8 cellular contexts compared by ENCODE assay signal in the genomic region with DNA sequence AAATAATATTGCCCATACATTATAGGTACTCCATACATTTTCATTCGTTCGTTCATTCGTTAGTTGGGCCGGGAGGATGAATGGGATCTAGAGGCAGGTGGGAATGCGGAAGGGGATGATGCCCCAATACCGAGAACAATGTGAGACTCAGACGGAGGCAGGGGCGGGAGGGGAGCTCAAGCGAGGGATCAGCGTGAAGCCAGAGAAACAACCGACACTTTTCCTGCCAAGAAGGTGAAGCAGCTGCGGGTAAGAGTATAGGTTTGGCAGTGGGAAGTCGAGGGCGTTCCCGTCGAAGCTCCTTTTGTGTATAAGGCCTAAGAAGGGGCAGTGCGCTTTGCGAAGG. TPM values are rescaled to one million over a fixed set of nuclear protein-coding genes. Genes with fewer than 3 reads are reported as not detected.
DNase-seq lines count a peak whose midpoint lies in the region; ATAC-seq and TF ChIP-seq lines count a peak whose summit lies in the region.

No MANE protein-coding gene starts in this region.

- no peak for TF ChIP-seq EP300 in transverse colon (IDR thresholded peaks at IDR 0.05; ENCODE audit: low read depth)

- ATAC-seq in right lobe of liver, result no peak
- no peak for ATAC-seq in GM18867 (IDR thresholded peaks at IDR 0.05; ENCODE audit: unreplicated experiment)

- H3K4me1 ChIP-seq in right lobe of liver (peaks cover 0 to 9% (median 3%) of the 10 kb centered on the region in 4 donors), transverse colon (peaks cover 3 to 48% (median 23%) of the 10 kb centered on the region in 4 donors)

- H3K4me3 ChIP-seq in astrocyte of the cerebellum (ENCODE audit: low read depth, low read length) (peak overlapping the region; percentile 32), right lobe of liver (peak overlapping the region; percentile 50 to 60 (median 58)), transverse colon (peak overlapping the region; percentile 2 to 63 (median 54))

- intact Hi-C loops in right lobe of liver (cut with DNase I), result no loop called here
- intact Hi-C loops in transverse colon (cut with DNase I; ENCODE audit: low total_unique reads), result loop anchor here (1.0 to 10.0 kb wide), 2 partner anchors 28 to 358 kb away; no protein-coding TSS in a partner anchor

- peaks cover 10% of the 10 kb centered on the region for H3K4me1 Mint-ChIP-seq in activated naive CD4-positive, alpha-beta T cell treated with anti-CD3 and anti-CD28 coated beads, Interleukin-2, amount 10 ng/mL, durations not matched to agents 7 days and 5 days

- H3K27ac ChIP-seq in right lobe of liver (peak overlapping the region in 2 of 3 donors; percentile 22 to 52), transverse colon (peak overlapping the region; percentile 95 to 99 (median 95))

- H3K9me3 Mint-ChIP-seq in activated naive CD4-positive, alpha-beta T cell treated with anti-CD3 and anti-CD28 coated beads, Interleukin-2, amount 10 ng/mL, durations not matched to agents 7 days and 5 days, result no peaks in the 10 kb centered on the region

- no peak for TF ChIP-seq POLR2A in right lobe of liver (IDR thresholded peaks at IDR 0.05)
- no peak for TF ChIP-seq POLR2A in transverse colon (IDR thresholded peaks at IDR 0.05)

- TF ChIP-seq CTCF in astrocyte of the cerebellum (IDR thresholded peaks at IDR 0.05; ENCODE audit: low read depth, low read length, missing control alignments) (no peak), right lobe of liver (IDR thresholded peaks at IDR 0.05) (no peak), transverse colon (IDR thresholded peaks at IDR 0.05) (no peak)

- in situ Hi-C loops in astrocyte of the cerebellum (cut with HindIII; ENCODE audit: low sequenced_read_pairs) (no loop called here), transverse colon (cut with MboI; ENCODE audit: low pct_ligation_motif_present in 1 of 4, low pct_unique_long_range_greater_than_20kb in 1 of 4, low sequenced_read_pairs in 3 of 4) (loop anchor here in 1 of 4 donors (5.0 kb wide), 1 partner anchor 35 kb away; no protein-coding TSS in a partner anchor)

- no peaks in the 10 kb centered on the region for H3K9me3 ChIP-seq in right lobe of liver
- no peaks in the 10 kb centered on the region for H3K9me3 ChIP-seq in transverse colon

- no peak overlapping the region for H3K27ac Mint-ChIP-seq in activated naive CD4-positive, alpha-beta T cell treated with anti-CD3 and anti-CD28 coated beads, Interleukin-2, amount 10 ng/mL, durations not matched to agents 7 days and 5 days

- H3K36me3 ChIP-seq in right lobe of liver, result no peaks in the 10 kb centered on the region
- no peaks in the 10 kb centered on the region for H3K36me3 ChIP-seq in transverse colon

- peak overlapping the region; percentile 85 for H3K4me3 Mint-ChIP-seq in activated naive CD4-positive, alpha-beta T cell treated with anti-CD3 and anti-CD28 coated beads, Interleukin-2, amount 10 ng/mL, durations not matched to agents 7 days and 5 days

- no peak for DNase-seq in activated naive CD4-positive, alpha-beta T cell treated with anti-CD3 and anti-CD28 coated beads, Interleukin-2, amount 10 ng/mL, durations not matched to agents 7 days and 5 days
- no peak for DNase-seq in activated naive CD4-positive, alpha-beta T cell treated with anti-CD3 and anti-CD28 coated beads, Interleukin-2, amount 50 U/mL, for 16 hours
- DNase-seq in astrocyte of the cerebellum (ENCODE audit: low read depth), result no peak
- DNase-seq in right lobe of liver, result no peak
- DNase-seq in transverse colon, result no peak
- DNase-seq in NCI-H1436 treated with DMSO at 0.1 percent for 48 hours (lab: John Stamatoyannopoulos, UW), result no peak
- DNase-seq in NCI-H748 (lab: John Stamatoyannopoulos, UW; ENCODE audit: unreplicated experiment), result no peak

- peaks cover 94% of the 10 kb centered on the region for H3K27me3 Mint-ChIP-seq in activated naive CD4-positive, alpha-beta T cell treated with anti-CD3 and anti-CD28 coated beads, Interleukin-2, amount 10 ng/mL, durations not matched to agents 7 days and 5 days

- H3K36me3 Mint-ChIP-seq in activated naive CD4-positive, alpha-beta T cell treated with anti-CD3 and anti-CD28 coated beads, Interleukin-2, amount 10 ng/mL, durations not matched to agents 7 days and 5 days, result peaks cover 2% of the 10 kb centered on the region

- WGBS in right lobe of liver (ENCODE audit: insufficient coverage, low coverage, low lambda C conversion rate, missing lambda C conversion rate), result 17% methylated on average over 18 of the region's 18 CpGs
- 16 to 19% methylated on average over 18 of the region's 18 CpGs for WGBS in transverse colon (ENCODE audit: low coverage in 1 of 2), 2 donors

- H3K27me3 ChIP-seq in right lobe of liver, result no peaks in the 10 kb centered on the region
- H3K27me3 ChIP-seq in transverse colon, result peaks cover 13% of the 10 kb centered on the region

- CTCF ChIA-PET in activated naive CD4-positive, alpha-beta T cell treated with anti-CD3 and anti-CD28 coated beads, Interleukin-2, amount 10 ng/mL, durations not matched to agents 7 days and 5 days (lab: Charles Lee), result interaction anchor here (0.6 to 6.6 kb wide), 21 partner anchors 9 to 662 kb away, joined by 3 to 101 read pairs (median 4); no protein-coding TSS in a partner anchor

RNA-seq across cellular contexts. Expression of gene ARHGEF17, which starts 1.1 kb away (rescaled TPM):
- total RNA-seq in right lobe of liver (1 to 10 TPM; 4.6 to 7.3 (median 5.4) TPM), transverse colon (10 to 100 TPM; 12.0 to 44.9 (median 27.1) TPM)

RNA-seq across cellular contexts. Expression of gene P2RY6, which starts 34.8 kb away (rescaled TPM):
- total RNA-seq in right lobe of liver (1 to 10 TPM in 1 of 6 experiments, under 1 TPM in 5; 0.24 to 1.8 (median 0.62) TPM), transverse colon (1 to 10 TPM in 3 of 4 donors, not detected in 1; 1.1 to 1.6 (median 1.4) TPM)
